Comparison of ENCODE assay signal across 17 cellular contexts in genomic region chr1:211198880-211199279, GRCh38.
DNase-seq lines count a peak whose midpoint lies in the region; ATAC-seq, FAIRE-seq and TF ChIP-seq lines count a peak whose summit lies in the region.
"Had no signal": no experiment of that assay in that cellular context is flagged by ENCODE, and none has a peak within 500 bp of the region (broad histone marks: within the 10 kb centered on the region; RNA-seq: fewer than 3 reads in every experiment).

No MANE protein-coding gene starts in this region.

- TF ChIP-seq POLR2A in A549 (IDR thresholded peaks at IDR 0.05; ENCODE audit: low read length) = no peak
- TF ChIP-seq POLR2A in GM12892 (IDR thresholded peaks at IDR 0.05; ENCODE audit: low read depth, low read length) = no peak

- peak overlapping the region; percentile 59 for H2AFZ ChIP-seq in keratinocyte (ENCODE audit: control insufficient read depth, low read length)

- dilution Hi-C loops in keratinocyte (cut with MboI; ENCODE audit: extremely low pct_ligation_motif_present, low sequenced_read_pairs) = no loop called here

- H3K4me1 ChIP-seq in A549 (peaks cover 13% of the 10 kb centered on the region; the same call in 2 of the 3 replicates), adipocyte (ENCODE audit: control insufficient read depth, insufficient read depth, low read length) (peaks cover 23% of the 10 kb centered on the region), keratinocyte (ENCODE audit: control insufficient read depth, extremely low read depth, insufficient read depth, low read length) (peaks cover 11% of the 10 kb centered on the region)
- H3K4me1 ChIP-seq: HAP-1 had no signal

- no peaks in the 10 kb centered on the region for H3K27me3 ChIP-seq in adipocyte (replicated peaks; ENCODE audit: control insufficient read depth, insufficient read depth, low read length)
- no peaks in the 10 kb centered on the region for H3K27me3 ChIP-seq in keratinocyte (ENCODE audit: control insufficient read depth, extremely low read depth, insufficient read depth, low read length)

- no peaks in the 10 kb centered on the region for H3K9me3 ChIP-seq in A549
- no peaks in the 10 kb centered on the region for H3K9me3 ChIP-seq in adipocyte (ENCODE audit: control insufficient read depth, low read length)
- H3K9me3 ChIP-seq in keratinocyte (ENCODE audit: control insufficient read depth, low read depth, low read length) = no peaks in the 10 kb centered on the region
- H3K9me3 ChIP-seq: HAP-1 had no signal

- TF ChIP-seq CTCF in A549 (IDR thresholded peaks at IDR 0.05) (no peak), keratinocyte (optimal IDR thresholded peaks at IDR 0.05 in 1 of 3, IDR thresholded peaks at IDR 0.05 in 1 of 3, conservative IDR thresholded peaks at IDR 0.05 in 1 of 3; ENCODE audit: extremely low read depth in 1 of 3, insufficient read depth in 2 of 3, low read length in 3 of 3) (no peak)

- no peaks in the 10 kb centered on the region for H3K79me2 ChIP-seq in keratinocyte (ENCODE audit: control insufficient read depth, insufficient read depth, low read length)

- TF ChIP-seq EP300 in A549 (IDR thresholded peaks at IDR 0.05) = no peak

- peak overlapping the region; percentile 33; the same call in 1 of the 3 replicates for H3K4me2 ChIP-seq in A549
- H3K4me2 ChIP-seq in keratinocyte (ENCODE audit: control insufficient read depth, extremely low read depth, insufficient read depth, low read depth, low read length) = no peak overlapping the region

- peak overlapping the region; percentile 62 for H3K9ac ChIP-seq in adipocyte (ENCODE audit: low read length)
- no peak overlapping the region for H3K9ac ChIP-seq in keratinocyte (ENCODE audit: control insufficient read depth, extremely low read depth, insufficient read depth, low read length)

- POLR2A ChIA-PET in A549 (lab: Yijun Ruan, JAX) = no interaction called here
- POLR2A ChIA-PET in HEK293T (lab: Yijun Ruan, JAX) = no interaction called here

- ATAC-seq in A549 = no peak
- ATAC-seq: CD8-positive, alpha-beta T cell had no signal

- H3K27ac ChIP-seq in A549 (peak overlapping the region in 1 of 2 experiments; percentile 39; a peak in 1 of 6 replicates), keratinocyte (ENCODE audit: control insufficient read depth, insufficient read depth, low read length) (peak overlapping the region; percentile 61)
- H3K27ac ChIP-seq: HL-60 had no signal

- WGBS in A549 (ENCODE audit: missing lambda C conversion rate) = 63% methylated on average over 4 of the region's 4 CpGs

- H3K36me3 ChIP-seq in adipocyte (ENCODE audit: control insufficient read depth, insufficient read depth, low read length, severe bottlenecking) (no peaks in the 10 kb centered on the region), keratinocyte (ENCODE audit: control insufficient read depth in 2 of 2, extremely low read depth in 1 of 2, insufficient read depth in 2 of 2, low read length in 2 of 2) (no peaks in the 10 kb centered on the region)
- H3K36me3 ChIP-seq: HAP-1 had no signal

- H3K4me3 ChIP-seq in A549 (no peak overlapping the region), adipocyte (ENCODE audit: low read length) (no peak overlapping the region), keratinocyte (ENCODE audit: control insufficient read depth in 2 of 3, extremely low read depth in 1 of 3, insufficient read depth in 2 of 3, low read depth in 1 of 3, low read length in 3 of 3) (no peak overlapping the region)
- H3K4me3 ChIP-seq: HAP-1 had no signal

- DNase-seq in A549 (ENCODE audit: low read depth in 1 of 2, low spot score in 1 of 2) (no peak), M059J (ENCODE audit: low read depth) (peak; percentile 20), adipocyte (ENCODE audit: low read depth) (no peak), keratinocyte (ENCODE audit: low read depth, low spot score) (no peak), HEK293T (ENCODE audit: extremely low spot score) (no peak), OCI-M1 (lab: John Stamatoyannopoulos, UW) (no peak), GM12892 (ENCODE audit: insufficient read length) (no peak)
- DNase-seq: 8988T; CD8-positive, alpha-beta T cell; COR-L47; DMS153; DND-41; GDM1 had no signal

- no peak for FAIRE-seq in A549 (lab: Jason Lieb, UNC)
- FAIRE-seq in keratinocyte (lab: Jason Lieb, UNC) = peak; percentile 20
- no peak for FAIRE-seq in GM12892 (lab: Jason Lieb, UNC)
- FAIRE-seq: GM19239, H1 had no signal

- CTCF ChIA-PET in A549 (lab: Yijun Ruan, JAX) = no interaction called here
- CTCF ChIA-PET in HEK293T (lab: Yijun Ruan, JAX) = no interaction called here

- no peaks in the 10 kb centered on the region for H4K20me1 ChIP-seq in keratinocyte (ENCODE audit: control insufficient read depth, extremely low read depth, insufficient read depth, low read length)

- H3K9me1 ChIP-seq in keratinocyte (ENCODE audit: control insufficient read depth, extremely low read depth, insufficient read depth, low read length) = no peaks in the 10 kb centered on the region

- no peak for TF ChIP-seq RAD21 in A549 (conservative IDR thresholded peaks at IDR 0.05 in 1 of 2, IDR thresholded peaks at IDR 0.05 in 1 of 2)

TF ChIP-seq in A549, 52 proteins besides CTCF, POLR2A, EP300 and RAD21 (continues in another document):
- TF ChIP-seq HOXA7 (CRISPR knock-in tag; IDR thresholded peaks at IDR 0.05) = no peak
- TF ChIP-seq BCL3 (IDR thresholded peaks at IDR 0.05) = no peak
- no peak for TF ChIP-seq ESRRA (IDR thresholded peaks at IDR 0.05; ENCODE audit: borderline replicate concordance, low read length)
- no peak for TF ChIP-seq FOSL2 (IDR thresholded peaks at IDR 0.05)
- TF ChIP-seq FOSL2 (CRISPR knock-in tag; IDR thresholded peaks at IDR 0.05) = no peak
- no peak for TF ChIP-seq NPAS2 (CRISPR knock-in tag; IDR thresholded peaks at IDR 0.05; ENCODE audit: borderline replicate concordance)
- TF ChIP-seq PHF8 (IDR thresholded peaks at IDR 0.05; ENCODE audit: borderline replicate concordance, low read depth) = no peak
- no peak for TF ChIP-seq USF2 (IDR thresholded peaks at IDR 0.05)
- TF ChIP-seq JUNB (IDR thresholded peaks at IDR 0.05) = no peak

TF ChIP-seq in HEK293T, 16 proteins besides CTCF, POLR2A, EP300 and RAD21:
- no peak for TF ChIP-seq FOXM1 (IDR thresholded peaks at IDR 0.05; ENCODE audit: borderline replicate concordance)
- TF ChIP-seq ARNT (IDR thresholded peaks at IDR 0.05) = no peak
- no peak for TF ChIP-seq ZNF384 (IDR thresholded peaks at IDR 0.05)
- TF ChIP-seq NFRKB (IDR thresholded peaks at IDR 0.05) = no peak
- no peak for TF ChIP-seq FOXA1 (IDR thresholded peaks at IDR 0.05)
- TF ChIP-seq LEF1 (IDR thresholded peaks at IDR 0.05; ENCODE audit: borderline replicate concordance) = no peak
- TF ChIP-seq CTBP1 (IDR thresholded peaks at IDR 0.05; ENCODE audit: borderline replicate concordance) = no peak
- no peak for TF ChIP-seq SP1 (IDR thresholded peaks at IDR 0.05)
- TF ChIP-seq HDGF (IDR thresholded peaks at IDR 0.05; ENCODE audit: borderline replicate concordance) = no peak
- no peak for TF ChIP-seq BHLHE40 (IDR thresholded peaks at IDR 0.05; ENCODE audit: borderline replicate concordance)
- no peak for TF ChIP-seq TARDBP (IDR thresholded peaks at IDR 0.05)
- TF ChIP-seq SUZ12 (IDR thresholded peaks at IDR 0.05) = no peak
- TF ChIP-seq PKNOX1 (IDR thresholded peaks at IDR 0.05) = no peak
